Comparison of ENCODE assay signal across 8 cellular contexts in the genomic region with DNA sequence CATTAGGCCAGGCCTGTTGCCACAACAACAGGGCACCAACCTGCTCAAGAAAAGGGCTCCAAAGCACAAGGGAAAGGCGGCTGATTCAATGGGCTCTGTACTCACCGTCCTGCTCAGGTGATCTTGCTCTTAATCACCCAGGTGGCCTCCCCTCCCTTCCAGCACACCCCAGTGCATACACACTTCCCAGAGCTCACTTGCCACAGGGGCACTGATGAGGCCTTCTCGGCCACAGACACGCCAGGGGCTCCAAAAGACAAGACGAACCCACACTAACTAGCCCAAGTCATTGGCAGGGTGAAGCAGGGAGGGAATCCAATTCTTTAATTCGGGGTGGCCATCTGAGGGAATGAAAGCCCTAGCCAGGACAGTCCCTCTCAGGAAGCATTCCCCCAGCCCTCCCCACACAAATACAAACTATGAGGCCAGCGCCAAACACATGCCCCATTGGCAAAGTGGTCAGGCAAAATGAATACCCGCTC. TPM values are rescaled to one million over a fixed set of nuclear protein-coding genes. Genes with fewer than 3 reads are reported as not detected.
A peak's percentile ranks its signal among the peaks of the same experiment; 100 is the strongest.
DNase-seq lines count a peak whose midpoint lies in the region; ATAC-seq, FAIRE-seq and TF ChIP-seq lines count a peak whose summit lies in the region.

No MANE protein-coding gene starts in this region.

- H3K4ac ChIP-seq in mesenchymal stem cell (ENCODE audit: low read depth in 1 of 2, low read length in 2 of 2) = peak overlapping the region in 1 of 2 experiments; percentile 83

- no peaks in the 10 kb centered on the region for H3K27me3 ChIP-seq in bronchial epithelial cell (ENCODE audit: control insufficient read depth, insufficient read depth, low read length)
- H3K27me3 ChIP-seq in mesenchymal stem cell (ENCODE audit: control insufficient read depth in 1 of 2, insufficient read depth in 1 of 2, low read length in 2 of 2) = no peaks in the 10 kb centered on the region

- no peaks in the 10 kb centered on the region for H3K9me3 ChIP-seq in mesenchymal stem cell (ENCODE audit: control insufficient read depth, low read length)

- H3K23ac ChIP-seq in mesenchymal stem cell (ENCODE audit: low read length in 2 of 2) = no peak overlapping the region

- H3K14ac ChIP-seq in mesenchymal stem cell (ENCODE audit: low read length in 2 of 2) = no peak overlapping the region

- peaks cover 34% of the 10 kb centered on the region for H3K4me1 ChIP-seq in mesenchymal stem cell (ENCODE audit: control insufficient read depth, insufficient read depth, low read depth, low read length)

- TF ChIP-seq CTCF in bronchial epithelial cell (IDR thresholded peaks at IDR 0.05; ENCODE audit: insufficient read depth, low read length, severe bottlenecking) = no peak
- no peak for TF ChIP-seq CTCF in type B pancreatic cell (conservative IDR thresholded peaks at IDR 0.05)

- H3K27me3 Mint-ChIP-seq in type B pancreatic cell = no peaks in the 10 kb centered on the region

- H3K9me3 Mint-ChIP-seq in type B pancreatic cell = no peaks in the 10 kb centered on the region

- peak overlapping the region; percentile 75 for H3K4me2 ChIP-seq in mesenchymal stem cell (ENCODE audit: low read length, poor library complexity, severe bottlenecking)

- H2BK12ac ChIP-seq in mesenchymal stem cell (ENCODE audit: low read length in 2 of 2) = peak overlapping the region; percentile 11 to 24

- peaks cover 5% of the 10 kb centered on the region for H3K79me1 ChIP-seq in mesenchymal stem cell (replicated peaks; ENCODE audit: low read length, poor library complexity, severe bottlenecking)

- H4K8ac ChIP-seq in mesenchymal stem cell (ENCODE audit: low read length) = no peak overlapping the region

- H4K91ac ChIP-seq in mesenchymal stem cell (ENCODE audit: low read length) = peak overlapping the region; percentile 45

- H3K18ac ChIP-seq in mesenchymal stem cell (ENCODE audit: low read depth in 1 of 2, low read length in 2 of 2) = peak overlapping the region; percentile 9 to 69

- H3K36me3 ChIP-seq in bronchial epithelial cell (ENCODE audit: control insufficient read depth, insufficient read depth, low read length) (no peaks in the 10 kb centered on the region), mesenchymal stem cell (ENCODE audit: control insufficient read depth in 1 of 2, insufficient read depth in 2 of 2, low read depth in 1 of 2, low read length in 2 of 2) (no peaks in the 10 kb centered on the region)

- H2AFZ ChIP-seq in mesenchymal stem cell (ENCODE audit: low read depth, low read length) = no peak overlapping the region

- no peak for FAIRE-seq in bronchial epithelial cell (lab: Jason Lieb, UNC)

- H2AK5ac ChIP-seq in mesenchymal stem cell (ENCODE audit: low read length, severe bottlenecking) = peak overlapping the region; percentile 36

- H3K4me3 ChIP-seq in bronchial epithelial cell (ENCODE audit: low read depth, low read length) (peak overlapping the region; percentile 56), mesenchymal stem cell (ENCODE audit: insufficient read depth in 1 of 2, low read depth in 1 of 2, low read length in 2 of 2) (peak overlapping the region in 1 of 2 experiments; percentile 85)

- peak overlapping the region; percentile 88 for H3K27ac Mint-ChIP-seq in type B pancreatic cell

- no peak overlapping the region for H2BK5ac ChIP-seq in mesenchymal stem cell (ENCODE audit: low read depth, low read length, poor library complexity, severe bottlenecking)

- DNase-seq in activated effector memory CD4-positive, alpha-beta T cell treated with anti-CD3 and anti-CD28 coated beads, Interleukin-2, amount 50 U/mL, for 16 hours = peak; percentile 52
- no peak for DNase-seq in activated effector memory CD4-positive, alpha-beta T cell treated with Interleukin-2 at 50 U/mL for 16 hours
- DNase-seq in bronchial epithelial cell (ENCODE audit: low read depth) (peak; percentile 85), mesenchymal stem cell (no peak), type B pancreatic cell (ENCODE audit: extremely low spot score, unreplicated experiment) (no peak), DMS79 treated with DMSO at 0.1 percent for 48 hours (lab: John Stamatoyannopoulos, UW) (no peak), foreskin melanocyte (no peak)

- H3K27ac ChIP-seq in mesenchymal stem cell (ENCODE audit: low read length, poor library complexity, severe bottlenecking) = no peak overlapping the region

- H2BK15ac ChIP-seq in mesenchymal stem cell (ENCODE audit: low read depth, poor library complexity, severe bottlenecking) = peak overlapping the region; percentile 44

- H3K4me3 Mint-ChIP-seq in type B pancreatic cell = peak overlapping the region; percentile 85

- ATAC-seq in GM21723 (IDR thresholded peaks at IDR 0.05; ENCODE audit: unreplicated experiment) = no peak

- H3K9ac ChIP-seq in mesenchymal stem cell (ENCODE audit: low read length) = peak overlapping the region; percentile 79

- WGBS in mesenchymal stem cell = 25% methylated on average over 5 of the region's 8 CpGs

- no peaks in the 10 kb centered on the region for H3K36me3 Mint-ChIP-seq in type B pancreatic cell

- peak overlapping the region; percentile 11 for H2BK120ac ChIP-seq in mesenchymal stem cell (ENCODE audit: low read depth, low read length)

- H3K4me1 Mint-ChIP-seq in type B pancreatic cell (ENCODE audit: unreplicated experiment) = peaks cover 29% of the 10 kb centered on the region

RNA-seq across cellular contexts. Expression of a gene that starts 1.4 kb away (rescaled TPM):
- total RNA-seq in bronchial epithelial cell (23.4 and 57.6 TPM in 2 replicates), type B pancreatic cell (ENCODE audit: low replicate concordance) (46.6 and 49.1 TPM in 2 replicates)
- 16.2 TPM for polyA plus RNA-seq in mesenchymal stem cell (2013, experiment 1 of 2)
- polyA plus RNA-seq in mesenchymal stem cell (2013, experiment 2 of 2) = 15.0 TPM

Comparison
In these comparisons a context has a peak if more than half of its experiments do, and no peak if none do; other contexts are left out.
1. DNase-seq: peak in activated effector memory CD4-positive, alpha-beta T cell treated with anti-CD3 and anti-CD28 coated beads, Interleukin-2, amount 50 U/mL, for 16 hours (single experiment) and bronchial epithelial cell (single experiment); none in activated effector memory CD4-positive, alpha-beta T cell treated with Interleukin-2 at 50 U/mL for 16 hours (single experiment), mesenchymal stem cell (single experiment), type B pancreatic cell (single experiment), DMS79 treated with DMSO at 0.1 percent for 48 hours (single experiment) and foreskin melanocyte (single experiment).